1 cellular context compared by ENCODE assay signal in the genomic region with DNA sequence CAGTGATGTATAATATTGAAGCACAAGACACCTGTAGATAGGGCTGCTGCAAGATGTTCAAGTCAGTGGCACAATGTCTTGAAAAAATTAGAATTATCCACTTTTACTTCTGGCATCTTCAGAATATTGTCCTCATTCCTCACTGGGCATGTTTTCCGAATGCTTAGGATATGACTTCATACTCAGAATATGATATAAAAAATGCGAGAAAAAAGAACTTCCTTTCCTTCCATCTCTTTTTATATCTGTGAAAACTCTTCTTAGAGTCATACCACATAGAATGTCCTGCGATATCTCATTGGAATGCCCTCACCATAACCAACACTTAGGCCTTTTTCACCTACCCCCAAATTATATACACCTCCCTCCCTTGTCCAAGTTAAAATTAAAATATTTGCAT.
TF ChIP-seq lines count a peak whose summit lies in the region.

No MANE protein-coding gene starts in this region.

TF ChIP-seq in endothelial cell of umbilical vein, 7 proteins besides CTCF, POLR2A, EP300 and RAD21:
- no peak for TF ChIP-seq EZH2 (IDR thresholded peaks at IDR 0.05; ENCODE audit: borderline replicate concordance, low read depth, low read length, severe bottlenecking)
- TF ChIP-seq, protein P1, sequence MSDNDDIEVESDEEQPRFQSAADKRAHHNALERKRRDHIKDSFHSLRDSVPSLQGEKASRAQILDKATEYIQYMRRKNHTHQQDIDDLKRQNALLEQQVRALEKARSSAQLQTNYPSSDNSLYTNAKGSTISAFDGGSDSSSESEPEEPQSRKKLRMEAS (IDR thresholded peaks at IDR 0.05; ENCODE audit: insufficient read depth, insufficient read length) = no peak
- peak; percentile 12 for TF ChIP-seq FOS (IDR thresholded peaks at IDR 0.05; ENCODE audit: borderline replicate concordance, insufficient read depth, low read length)
- no peak for TF ChIP-seq MYC (IDR thresholded peaks at IDR 0.05; ENCODE audit: low read depth, low read length)
- TF ChIP-seq POLR2AphosphoS5 (IDR thresholded peaks at IDR 0.05; ENCODE audit: insufficient read depth, low read depth, low read length) = no peak
- TF ChIP-seq GATA2 (IDR thresholded peaks at IDR 0.05; ENCODE audit: insufficient read depth, insufficient read length, low read depth, low read length) = no peak
TF ChIP-seq in endothelial cell of umbilical vein: peak in this region for 1.
